ENCODE assay signal across 20 cellular contexts in the genomic region with DNA sequence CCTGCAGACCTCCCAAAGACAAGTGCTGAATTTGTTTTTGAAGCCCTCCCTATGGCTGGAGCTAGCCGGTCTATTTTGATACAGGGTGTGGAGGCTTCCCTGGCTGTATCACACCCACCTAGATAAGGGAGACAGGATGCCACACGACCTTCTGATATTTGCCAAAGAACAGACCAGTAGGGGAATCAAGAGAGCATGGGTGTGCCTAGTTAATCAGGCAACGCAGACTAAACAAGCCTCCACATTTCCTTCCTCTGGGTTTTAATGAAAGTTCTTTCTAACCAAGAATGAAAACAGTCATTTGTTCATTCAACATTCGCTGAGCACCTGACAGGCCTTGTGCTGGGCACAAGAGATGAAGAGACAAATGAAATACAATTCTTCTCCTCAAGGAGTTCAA.
DNase-seq lines count a peak whose midpoint lies in the region; ATAC-seq, FAIRE-seq and TF ChIP-seq lines count a peak whose summit lies in the region.
"Had no signal": no experiment of that assay in that cellular context is flagged by ENCODE, and none has a peak within 500 bp of the region (broad histone marks: within the 10 kb centered on the region; RNA-seq: fewer than 3 reads in every experiment).

No MANE protein-coding gene starts in this region.

- CTCF ChIA-PET in endothelial cell of umbilical vein (lab: Charles Lee): interaction anchor here (0.8 to 1.6 kb wide), 6 partner anchors 12 to 279 kb away, joined by 3 to 7 read pairs (median 3); no protein-coding TSS in a partner anchor

- POLR2A ChIA-PET in endothelial cell of umbilical vein (lab: Charles Lee): no interaction called here

- H3K36me3 ChIP-seq in endothelial cell of umbilical vein (ENCODE audit: control insufficient read depth in 2 of 2, extremely low read depth in 1 of 2, insufficient read depth in 2 of 2, low read length in 2 of 2) (no peaks in the 10 kb centered on the region), tibial artery (no peaks in the 10 kb centered on the region)
- H3K36me3 ChIP-seq: BE2C had no signal

- H3K9ac ChIP-seq in endothelial cell of umbilical vein (replicated peaks; ENCODE audit: extremely low read depth, insufficient read depth, low read length): no peak overlapping the region

- TF ChIP-seq POLR2A in endothelial cell of umbilical vein (IDR thresholded peaks at IDR 0.05; ENCODE audit: low read depth, low read length): no peak

- H3K27ac ChIP-seq in endothelial cell of umbilical vein (ENCODE audit: insufficient read depth, low read depth, low read length): no peak overlapping the region
- no peak overlapping the region for H3K27ac ChIP-seq in right cardiac atrium (ENCODE audit: low read length)
- H3K27ac ChIP-seq in tibial artery: no peak overlapping the region
- H3K27ac ChIP-seq in dorsolateral prefrontal cortex: no peak overlapping the region

- H3K27me3 ChIP-seq in endothelial cell of umbilical vein (ENCODE audit: control insufficient read depth in 2 of 2, insufficient read depth in 2 of 2, low read length in 2 of 2) (no peaks in the 10 kb centered on the region), right cardiac atrium (ENCODE audit: control insufficient read depth, insufficient read depth) (no peaks in the 10 kb centered on the region), tibial artery (no peaks in the 10 kb centered on the region), dorsolateral prefrontal cortex (peaks cover 0 to 14% (median 0%) of the 10 kb centered on the region in 45 donors)
- H3K27me3 ChIP-seq: BE2C had no signal

- H3K9me1 ChIP-seq in endothelial cell of umbilical vein (replicated peaks; ENCODE audit: control insufficient read depth, extremely low read depth, insufficient read depth, low read length): no peaks in the 10 kb centered on the region

- no peaks in the 10 kb centered on the region for H4K20me1 ChIP-seq in endothelial cell of umbilical vein (replicated peaks; ENCODE audit: control insufficient read depth, extremely low read depth, insufficient read depth, low read length)

- dilution Hi-C loops in endothelial cell of umbilical vein (cut with MboI; ENCODE audit: extremely low pct_ligation_motif_present, low sequenced_read_pairs): no loop called here

- 32% methylated on average over 4 of the region's 4 CpGs for WGBS in right cardiac atrium

- H2AFZ ChIP-seq in endothelial cell of umbilical vein (ENCODE audit: low read depth, low read length): peak overlapping the region; percentile 4

- intact Hi-C loops in endothelial cell of umbilical vein (cut with micrococcal nuclease): no loop called here
- intact Hi-C loops in right cardiac atrium (cut with DNase I): no loop called here
- intact Hi-C loops in tibial artery (cut with DNase I; ENCODE audit: low total_unique reads): no loop called here
- intact Hi-C loops in dorsolateral prefrontal cortex (cut with DNase I): no loop called here

- no peaks in the 10 kb centered on the region for H3K9me3 ChIP-seq in endothelial cell of umbilical vein (replicated peaks; ENCODE audit: control insufficient read depth, insufficient read depth, low read length)
- H3K9me3 ChIP-seq in right cardiac atrium (ENCODE audit: control insufficient read depth, low read length): no peaks in the 10 kb centered on the region
- H3K9me3 ChIP-seq in tibial artery: no peaks in the 10 kb centered on the region
- H3K9me3 ChIP-seq: BE2C had no signal

- peaks cover 7% of the 10 kb centered on the region for H3K4me1 ChIP-seq in endothelial cell of umbilical vein (ENCODE audit: control insufficient read depth, extremely low read depth, insufficient read depth, low read length)
- peaks cover 6% of the 10 kb centered on the region for H3K4me1 ChIP-seq in right cardiac atrium (ENCODE audit: control insufficient read depth, insufficient read depth, low read length)
- peaks cover 0 to 11% (median 0%) of the 10 kb centered on the region in 4 donors for H3K4me1 ChIP-seq in tibial artery
- H3K4me1 ChIP-seq: BE2C had no signal

- H3K79me2 ChIP-seq in endothelial cell of umbilical vein (ENCODE audit: control insufficient read depth, insufficient read depth, low read length): no peaks in the 10 kb centered on the region

- H3K4me2 ChIP-seq in endothelial cell of umbilical vein (ENCODE audit: insufficient read depth, low read length): no peak overlapping the region

- peak; percentile 11 for DNase-seq in CMK (ENCODE audit: low read depth)
- DNase-seq in Jurkat, Clone E6-1 (ENCODE audit: low read depth, low spot score): peak; percentile 49
- DNase-seq in endothelial cell of umbilical vein (ENCODE audit: low read depth, low spot score): peak; percentile 74
- peak in 1 of 3 donors; percentile 19 for DNase-seq in right cardiac atrium
- no peak for DNase-seq in tibial artery
- no peak for DNase-seq in 8988T
- no peak for DNase-seq in dorsolateral prefrontal cortex
- DNase-seq in SHP77 treated with DMSO at 0.1 percent for 48 hours (lab: John Stamatoyannopoulos, UW): no peak
- DNase-seq: BE2C; CD4-positive, CD25-positive, alpha-beta regulatory T cell; GF-D8; KBM-7; NCI-H1105 treated with DMSO at 0.1 percent for 48 hours; NCI-H1694; NCI-H2081 treated with DMSO at 0.1 percent for 48 hours; NCI-H446 treated with DMSO at 0.1 percent for 48 hours; SIG-M5 had no signal

- peak; percentile 18 for FAIRE-seq in endothelial cell of umbilical vein (lab: Jason Lieb, UNC)
- FAIRE-seq: A204.1, GM12891, H1 had no signal

- TF ChIP-seq CTCF in endothelial cell of umbilical vein (IDR thresholded peaks at IDR 0.05; ENCODE audit: extremely low read depth in 1 of 2, insufficient read depth in 1 of 2, low read depth in 1 of 2, low read length in 2 of 2) (no peak), tibial artery (IDR thresholded peaks at IDR 0.05) (no peak), dorsolateral prefrontal cortex (IDR thresholded peaks at IDR 0.05 in 54 of 56, conservative IDR thresholded peaks at IDR 0.05 in 2 of 56; ENCODE audit: low read depth in 1 of 56, partially characterized antibody in 56 of 56) (no peak)

- peak; percentile 94 to 99 for ATAC-seq in right cardiac atrium

- BruUV-seq in endothelial cell of umbilical vein (replicated peaks; lab: Mats Ljungman, UMichigan): no TSS peak

- no peak overlapping the region for H3K4me3 ChIP-seq in Jurkat, Clone E6-1 (ENCODE audit: low read length)
- no peak overlapping the region for H3K4me3 ChIP-seq in endothelial cell of umbilical vein (replicated peaks in 1 of 3; ENCODE audit: insufficient read depth in 1 of 3, low read depth in 1 of 3, low read length in 3 of 3)
- H3K4me3 ChIP-seq in right cardiac atrium (ENCODE audit: low read length): no peak overlapping the region
- H3K4me3 ChIP-seq in tibial artery: no peak overlapping the region
- no peak overlapping the region for H3K4me3 ChIP-seq in dorsolateral prefrontal cortex

TF ChIP-seq in endothelial cell of umbilical vein, 7 proteins besides CTCF, POLR2A, EP300 and RAD21:
- no peak for TF ChIP-seq EZH2 (IDR thresholded peaks at IDR 0.05; ENCODE audit: borderline replicate concordance, low read depth, low read length, severe bottlenecking)
- TF ChIP-seq GATA2 (IDR thresholded peaks at IDR 0.05; ENCODE audit: insufficient read depth, insufficient read length, low read depth, low read length): peak; percentile 40

Comparison
In these comparisons a context has a peak if more than half of its experiments do, and no peak if none do; other contexts are left out.
1. DNase-seq: peak in CMK (single experiment), Jurkat, Clone E6-1 (single experiment) and endothelial cell of umbilical vein (single experiment); none in tibial artery (0 of 2), 8988T (single experiment), dorsolateral prefrontal cortex (0 of 10) and SHP77 treated with DMSO at 0.1 percent for 48 hours (single experiment).